ENCODE assay signal across 10 cellular contexts in genomic region chr5:67015577-67016290, GRCh38.
DNase-seq lines count a peak whose midpoint lies in the region; ATAC-seq and TF ChIP-seq lines count a peak whose summit lies in the region.
"Had no signal": no experiment of that assay in that cellular context is flagged by ENCODE, and none has a peak within 500 bp of the region (broad histone marks: within the 10 kb centered on the region; RNA-seq: fewer than 3 reads in every experiment).

No MANE protein-coding gene starts in this region.

- H3K4me1 ChIP-seq in right atrium auricular region (peaks cover 0 to 44% of the 10 kb centered on the region in 2 donors), spleen (peaks cover 0 to 47% (median 18%) of the 10 kb centered on the region in 6 donors)
- H3K4me1 ChIP-seq in CD8-positive, alpha-beta memory T cell (ENCODE audit: insufficient read depth, low read length), result peaks cover 4% of the 10 kb centered on the region

- H3K9me3 ChIP-seq in MG63 (no peaks in the 10 kb centered on the region), T-helper 17 cell (ENCODE audit: control insufficient read depth, low read length, poor library complexity, severe bottlenecking) (no peaks in the 10 kb centered on the region), right atrium auricular region (no peaks in the 10 kb centered on the region), spleen (no peaks in the 10 kb centered on the region)
- no peaks in the 10 kb centered on the region for H3K9me3 ChIP-seq in CD8-positive, alpha-beta memory T cell (ENCODE audit: low read length)

- TF ChIP-seq CTCF in right atrium auricular region (IDR thresholded peaks at IDR 0.05), result no peak
- TF ChIP-seq CTCF in spleen (IDR thresholded peaks at IDR 0.05 in 8 of 11, conservative IDR thresholded peaks at IDR 0.05 in 3 of 11), result no peak

- POLR2A ChIA-PET in CD8-positive, alpha-beta memory T cell (lab: Charles Lee), result no interaction called here

- H3K27ac ChIP-seq in right atrium auricular region (peak overlapping the region; percentile 72 to 82), spleen (peak overlapping the region in 7 of 8 donors; percentile 6 to 65 (median 36))
- H3K27ac ChIP-seq in CD8-positive, alpha-beta memory T cell (ENCODE audit: low read depth, low read length), result no peak overlapping the region

- intact Hi-C loops in spleen (cut with DNase I; ENCODE audit: low total_unique reads), result no loop called here

- 33 to 61% (median 43%) methylated on average over 7 of the region's 7 CpGs for WGBS in spleen, 5 donors

- DNase-seq in MG63 (peak; percentile 40), T-helper 17 cell (no peak), right atrium auricular region (ENCODE audit: low spot score) (no peak), spleen (no peak), DMS114 treated with DMSO at 0.1 percent for 48 hours (lab: John Stamatoyannopoulos, UW; ENCODE audit: unreplicated experiment) (no peak)
- DNase-seq in stimulated activated CD8-positive, alpha-beta memory T cell treated with anti-CD3 and anti-CD28 coated beads, Interleukin-4, amount 100 ng/mL, for 48 hours, result no peak
- DNase-seq in CD8-positive, alpha-beta memory T cell, result no peak
- DNase-seq in activated effector memory CD4-positive, alpha-beta T cell treated with Interleukin-2 at 50 U/mL for 16 hours, result no peak
- DNase-seq: NCI-H1417 treated with DMSO at 0.1 percent for 48 hours had no signal

- H3K36me3 ChIP-seq in MG63 (no peaks in the 10 kb centered on the region), right atrium auricular region (no peaks in the 10 kb centered on the region), spleen (no peaks in the 10 kb centered on the region)
- H3K36me3 ChIP-seq in CD8-positive, alpha-beta memory T cell (ENCODE audit: insufficient read depth, low read length), result no peaks in the 10 kb centered on the region

- ATAC-seq in T-helper 17 cell, result peak; percentile 65

- peaks cover 47% of the 10 kb centered on the region for H3K4me1 Mint-ChIP-seq in T-helper 17 cell
- H3K4me1 Mint-ChIP-seq in CD8-positive, alpha-beta memory T cell, result peaks cover 2 to 25% (median 7%) of the 10 kb centered on the region in 3 donors

- H3K4me3 Mint-ChIP-seq in T-helper 17 cell, result peak overlapping the region; percentile 58
- no peak overlapping the region for H3K4me3 Mint-ChIP-seq in CD8-positive, alpha-beta memory T cell
- H3K4me3 Mint-ChIP-seq: activated naive CD4-positive, alpha-beta T cell treated with anti-CD3 and anti-CD28 coated beads, Interleukin-2, amount 50 U/mL, for 24 hours had no signal

- H3K4me3 ChIP-seq in MG63, result no peak overlapping the region
- H3K4me3 ChIP-seq in right atrium auricular region, result peak overlapping the region; percentile 20 to 40
- peak overlapping the region in 3 of 8 donors; percentile 17 to 49 (median 22) for H3K4me3 ChIP-seq in spleen
- H3K4me3 ChIP-seq in CD8-positive, alpha-beta memory T cell (ENCODE audit: low read length), result no peak overlapping the region

- CTCF ChIA-PET in CD8-positive, alpha-beta memory T cell (lab: Charles Lee), result interaction anchor here (1.0 to 1.8 kb wide), 2 partner anchors 11 to 28 kb away, joined by 3 to 4 read pairs; no protein-coding TSS in a partner anchor

- H3K27me3 Mint-ChIP-seq in T-helper 17 cell, result no peaks in the 10 kb centered on the region
- no peaks in the 10 kb centered on the region for H3K27me3 Mint-ChIP-seq in CD8-positive, alpha-beta memory T cell
- H3K27me3 Mint-ChIP-seq: activated naive CD4-positive, alpha-beta T cell treated with anti-CD3 and anti-CD28 coated beads, Interleukin-2, amount 50 U/mL, for 24 hours had no signal

- H3K27me3 ChIP-seq in MG63, result no peaks in the 10 kb centered on the region
- no peaks in the 10 kb centered on the region for H3K27me3 ChIP-seq in right atrium auricular region
- no peaks in the 10 kb centered on the region for H3K27me3 ChIP-seq in spleen (replicated peaks in 1 of 7)
- H3K27me3 ChIP-seq in CD8-positive, alpha-beta memory T cell (ENCODE audit: insufficient read depth, low read length, poor library complexity, severe bottlenecking), result no peaks in the 10 kb centered on the region

- H3K27ac Mint-ChIP-seq in T-helper 17 cell, result peak overlapping the region; percentile 14
- H3K27ac Mint-ChIP-seq in CD8-positive, alpha-beta memory T cell, result no peak overlapping the region

- H3K36me3 Mint-ChIP-seq in T-helper 17 cell (ENCODE audit: low read depth), result peaks cover 2% of the 10 kb centered on the region
- H3K36me3 Mint-ChIP-seq in CD8-positive, alpha-beta memory T cell, result peaks cover 0 to 7% (median 0%) of the 10 kb centered on the region in 3 donors

- no peak for TF ChIP-seq POLR2A in spleen (IDR thresholded peaks at IDR 0.05)

- H3K9me3 Mint-ChIP-seq in CD8-positive, alpha-beta memory T cell, result no peaks in the 10 kb centered on the region

Comparison
In these comparisons a context has a peak if more than half of its experiments do, and no peak if none do; other contexts are left out.
1. H3K4me3 ChIP-seq: peak in right atrium auricular region (2 of 2); none in MG63 (single experiment) and CD8-positive, alpha-beta memory T cell (single experiment).